ENCODE assay signal across 1 cellular context in the genomic region with DNA sequence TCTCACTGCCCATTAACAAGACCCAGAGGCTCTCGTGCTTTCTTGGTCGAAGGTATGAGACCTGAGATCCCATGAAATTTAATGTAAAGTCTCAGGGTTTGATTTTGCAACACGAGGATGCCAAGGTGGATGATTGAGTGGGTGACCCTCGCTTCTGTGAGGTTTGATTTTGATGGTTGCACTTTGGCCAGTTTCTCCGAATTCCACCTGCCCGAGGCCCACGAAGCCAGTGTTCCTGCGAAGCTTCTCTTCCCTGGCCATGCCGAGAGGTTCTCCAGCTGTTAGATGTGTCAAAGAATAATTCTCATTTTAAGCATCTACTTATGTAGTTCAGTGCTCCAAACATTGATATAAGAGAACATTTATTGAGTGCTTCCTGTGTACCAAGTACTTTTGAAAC.
TF ChIP-seq lines count a peak whose summit lies in the region.

Gene KIF25, plus strand, starts transcription at position 30 of the 400 bp plus-strand sequence. CDS start 31,915 bp downstream, outside the sequence.

TF ChIP-seq in WTC11, 78 proteins besides CTCF, POLR2A, EP300 and RAD21 (continued from another document):
- TF ChIP-seq, protein P1, sequence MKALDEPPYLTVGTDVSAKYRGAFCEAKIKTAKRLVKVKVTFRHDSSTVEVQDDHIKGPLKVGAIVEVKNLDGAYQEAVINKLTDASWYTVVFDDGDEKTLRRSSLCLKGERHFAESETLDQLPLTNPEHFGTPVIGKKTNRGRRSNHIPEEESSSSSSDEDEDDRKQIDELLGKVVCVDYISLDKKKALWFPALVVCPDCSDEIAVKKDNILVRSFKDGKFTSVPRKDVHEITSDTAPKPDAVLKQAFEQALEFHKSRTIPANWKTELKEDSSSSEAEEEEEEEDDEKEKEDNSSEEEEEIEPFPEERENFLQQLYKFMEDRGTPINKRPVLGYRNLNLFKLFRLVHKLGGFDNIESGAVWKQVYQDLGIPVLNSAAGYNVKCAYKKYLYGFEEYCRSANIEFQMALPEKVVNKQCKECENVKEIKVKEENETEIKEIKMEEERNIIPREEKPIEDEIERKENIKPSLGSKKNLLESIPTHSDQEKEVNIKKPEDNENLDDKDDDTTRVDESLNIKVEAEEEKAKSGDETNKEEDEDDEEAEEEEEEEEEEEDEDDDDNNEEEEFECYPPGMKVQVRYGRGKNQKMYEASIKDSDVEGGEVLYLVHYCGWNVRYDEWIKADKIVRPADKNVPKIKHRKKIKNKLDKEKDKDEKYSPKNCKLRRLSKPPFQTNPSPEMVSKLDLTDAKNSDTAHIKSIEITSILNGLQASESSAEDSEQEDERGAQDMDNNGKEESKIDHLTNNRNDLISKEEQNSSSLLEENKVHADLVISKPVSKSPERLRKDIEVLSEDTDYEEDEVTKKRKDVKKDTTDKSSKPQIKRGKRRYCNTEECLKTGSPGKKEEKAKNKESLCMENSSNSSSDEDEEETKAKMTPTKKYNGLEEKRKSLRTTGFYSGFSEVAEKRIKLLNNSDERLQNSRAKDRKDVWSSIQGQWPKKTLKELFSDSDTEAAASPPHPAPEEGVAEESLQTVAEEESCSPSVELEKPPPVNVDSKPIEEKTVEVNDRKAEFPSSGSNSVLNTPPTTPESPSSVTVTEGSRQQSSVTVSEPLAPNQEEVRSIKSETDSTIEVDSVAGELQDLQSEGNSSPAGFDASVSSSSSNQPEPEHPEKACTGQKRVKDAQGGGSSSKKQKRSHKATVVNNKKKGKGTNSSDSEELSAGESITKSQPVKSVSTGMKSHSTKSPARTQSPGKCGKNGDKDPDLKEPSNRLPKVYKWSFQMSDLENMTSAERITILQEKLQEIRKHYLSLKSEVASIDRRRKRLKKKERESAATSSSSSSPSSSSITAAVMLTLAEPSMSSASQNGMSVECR (CRISPR knock-in tag; IDR thresholded peaks at IDR 0.05; ENCODE audit: borderline replicate concordance): no peak
- no peak for TF ChIP-seq MYBL2 (CRISPR knock-in tag; IDR thresholded peaks at IDR 0.05)
- TF ChIP-seq, protein P2, sequence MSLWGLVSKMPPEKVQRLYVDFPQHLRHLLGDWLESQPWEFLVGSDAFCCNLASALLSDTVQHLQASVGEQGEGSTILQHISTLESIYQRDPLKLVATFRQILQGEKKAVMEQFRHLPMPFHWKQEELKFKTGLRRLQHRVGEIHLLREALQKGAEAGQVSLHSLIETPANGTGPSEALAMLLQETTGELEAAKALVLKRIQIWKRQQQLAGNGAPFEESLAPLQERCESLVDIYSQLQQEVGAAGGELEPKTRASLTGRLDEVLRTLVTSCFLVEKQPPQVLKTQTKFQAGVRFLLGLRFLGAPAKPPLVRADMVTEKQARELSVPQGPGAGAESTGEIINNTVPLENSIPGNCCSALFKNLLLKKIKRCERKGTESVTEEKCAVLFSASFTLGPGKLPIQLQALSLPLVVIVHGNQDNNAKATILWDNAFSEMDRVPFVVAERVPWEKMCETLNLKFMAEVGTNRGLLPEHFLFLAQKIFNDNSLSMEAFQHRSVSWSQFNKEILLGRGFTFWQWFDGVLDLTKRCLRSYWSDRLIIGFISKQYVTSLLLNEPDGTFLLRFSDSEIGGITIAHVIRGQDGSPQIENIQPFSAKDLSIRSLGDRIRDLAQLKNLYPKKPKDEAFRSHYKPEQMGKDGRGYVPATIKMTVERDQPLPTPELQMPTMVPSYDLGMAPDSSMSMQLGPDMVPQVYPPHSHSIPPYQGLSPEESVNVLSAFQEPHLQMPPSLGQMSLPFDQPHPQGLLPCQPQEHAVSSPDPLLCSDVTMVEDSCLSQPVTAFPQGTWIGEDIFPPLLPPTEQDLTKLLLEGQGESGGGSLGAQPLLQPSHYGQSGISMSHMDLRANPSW (CRISPR knock-in tag; conservative IDR thresholded peaks at IDR 0.05; ENCODE audit: low read depth): no peak
- TF ChIP-seq, protein P3, sequence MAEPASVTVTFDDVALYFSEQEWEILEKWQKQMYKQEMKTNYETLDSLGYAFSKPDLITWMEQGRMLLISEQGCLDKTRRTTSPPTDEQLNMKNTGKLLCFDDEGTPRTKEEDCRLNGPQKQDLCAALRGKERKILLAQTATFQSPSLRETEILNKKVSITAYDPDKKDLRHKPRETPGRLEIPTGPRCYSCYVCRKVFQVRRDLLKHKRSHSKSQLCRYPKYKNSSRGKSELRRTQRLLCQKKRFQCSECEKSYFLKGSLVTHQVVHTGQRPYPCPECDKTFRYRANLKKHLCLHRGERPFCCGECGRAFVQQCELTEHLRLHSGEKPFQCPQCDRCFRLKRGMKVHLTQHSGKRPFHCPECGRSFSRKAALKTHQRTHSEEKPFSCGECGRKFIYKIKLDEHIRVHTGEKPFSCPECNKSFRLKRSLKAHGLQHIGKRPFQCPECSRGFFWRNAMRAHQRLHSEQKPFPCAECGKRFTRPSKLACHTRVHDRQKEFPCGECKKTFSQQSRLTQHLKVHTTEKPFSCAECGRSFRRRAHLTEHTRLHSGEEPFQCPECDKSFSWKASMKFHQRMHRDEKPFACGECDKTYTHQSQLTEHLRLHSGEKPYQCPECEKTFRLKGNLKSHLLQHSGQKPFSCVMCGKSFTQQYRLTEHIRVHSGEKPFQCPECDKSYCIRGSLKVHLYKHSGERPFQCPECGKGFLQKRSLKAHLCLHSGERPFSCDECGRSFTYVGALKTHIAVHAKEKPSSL (CRISPR knock-in tag; conservative IDR thresholded peaks at IDR 0.05): no peak
